ENCODE assay signal across 18 cellular contexts in the genomic region with DNA sequence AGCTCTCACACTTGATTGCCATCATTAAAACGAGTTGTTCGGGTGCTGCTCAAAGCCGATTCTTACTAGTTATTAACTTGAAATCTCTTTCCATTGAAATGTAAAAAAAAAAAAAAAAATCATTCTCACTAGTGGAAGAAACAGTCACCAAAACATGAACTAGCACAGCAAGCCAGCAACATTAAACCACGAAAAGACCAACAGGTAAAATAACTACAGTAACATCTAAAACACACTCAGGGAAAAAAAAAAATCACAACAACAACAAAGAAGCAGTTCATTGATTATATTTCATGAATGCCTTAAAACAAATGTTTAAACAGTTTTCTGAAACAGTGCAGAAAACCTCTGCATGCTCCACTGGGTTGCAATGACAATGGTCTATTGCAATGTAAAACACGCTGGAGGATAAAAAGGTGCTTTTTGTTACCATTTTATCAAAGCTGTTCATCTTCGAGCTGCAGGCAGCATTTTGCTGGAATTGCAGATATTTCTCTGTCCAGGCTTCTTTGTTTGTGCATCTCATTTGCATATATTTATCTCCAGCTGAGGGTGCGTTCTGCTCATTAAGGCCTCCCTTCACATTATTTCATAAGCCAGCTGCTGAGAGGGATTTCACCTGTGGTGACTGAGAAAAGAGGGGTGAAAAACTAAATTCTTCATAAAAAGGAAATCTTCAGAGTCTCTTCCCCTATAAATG.
DNase-seq lines count a peak whose midpoint lies in the region; ATAC-seq and TF ChIP-seq lines count a peak whose summit lies in the region.
"Had no signal": no experiment of that assay in that cellular context is flagged by ENCODE, and none has a peak within 500 bp of the region (broad histone marks: within the 10 kb centered on the region; RNA-seq: fewer than 3 reads in every experiment).

No MANE protein-coding gene starts in this region.

- H3K4me3 ChIP-seq in esophagus muscularis mucosa (peak overlapping the region in 3 of 4 donors; percentile 6 to 16 (median 8)), neural progenitor cell (no peak overlapping the region), lower leg skin (ENCODE audit: low read depth, poor library complexity, severe bottlenecking) (no peak overlapping the region), brain microvascular endothelial cell (ENCODE audit: low read depth, low read length) (no peak overlapping the region)
- H3K4me3 ChIP-seq: A549, ascending aorta, smooth muscle cell had no signal

- H3K36me3 Mint-ChIP-seq in neural progenitor cell: no peaks in the 10 kb centered on the region
- no peaks in the 10 kb centered on the region for H3K36me3 Mint-ChIP-seq in activated naive CD4-positive, alpha-beta T cell treated with anti-CD3 and anti-CD28 coated beads for 36 hours (ENCODE audit: low read depth)

- peak overlapping the region; percentile 55 for H3K27ac Mint-ChIP-seq in neural progenitor cell
- H3K27ac Mint-ChIP-seq in activated naive CD4-positive, alpha-beta T cell treated with anti-CD3 and anti-CD28 coated beads for 36 hours: no peak overlapping the region
- H3K27ac Mint-ChIP-seq: CD4-positive, alpha-beta T cell; dendritic cell treated with granulocyte-macrophage colony-stimulating factor and Interleukin-4, amounts not matched to agents 40 ng/mL and 50 ng/mL, for 4 days had no signal

- H3K4me2 ChIP-seq in neural progenitor cell: peak overlapping the region; percentile 35
- H3K4me2 ChIP-seq: A549, smooth muscle cell had no signal

- no peaks in the 10 kb centered on the region for H3K36me3 ChIP-seq in esophagus muscularis mucosa
- no peaks in the 10 kb centered on the region for H3K36me3 ChIP-seq in neural progenitor cell
- no peaks in the 10 kb centered on the region for H3K36me3 ChIP-seq in brain microvascular endothelial cell (replicated peaks)
- H3K36me3 ChIP-seq: ascending aorta had no signal

- no peaks in the 10 kb centered on the region for H3K9me3 ChIP-seq in esophagus muscularis mucosa
- H3K9me3 ChIP-seq in neural progenitor cell (ENCODE audit: low read depth): no peaks in the 10 kb centered on the region
- H3K9me3 ChIP-seq: A549, ascending aorta had no signal

- no peak for TF ChIP-seq CTCF in esophagus muscularis mucosa (IDR thresholded peaks at IDR 0.05)
- no peak for TF ChIP-seq CTCF in neural progenitor cell (IDR thresholded peaks at IDR 0.05)
- no peak for TF ChIP-seq CTCF in lower leg skin (IDR thresholded peaks at IDR 0.05)
- TF ChIP-seq CTCF in brain microvascular endothelial cell (IDR thresholded peaks at IDR 0.05; ENCODE audit: low read depth, low read length, missing control alignments): no peak

- H3K27me3 ChIP-seq in esophagus muscularis mucosa (no peaks in the 10 kb centered on the region), neural progenitor cell (no peaks in the 10 kb centered on the region), brain microvascular endothelial cell (replicated peaks) (no peaks in the 10 kb centered on the region)
- H3K27me3 ChIP-seq: ascending aorta had no signal

- no peak overlapping the region for H2AFZ ChIP-seq in neural progenitor cell (replicated peaks)

- intact Hi-C loops in esophagus muscularis mucosa (cut with DNase I) (loop anchor here (10.0 kb wide), 3 partner anchors 515 to 1145 kb away; no protein-coding TSS in a partner anchor), lower leg skin (cut with DNase I; ENCODE audit: low total_unique reads) (no loop called here)
- intact Hi-C loops in activated naive CD4-positive, alpha-beta T cell treated with anti-CD3 and anti-CD28 coated beads for 36 hours (cut with micrococcal nuclease): no loop called here

- peaks cover 2% of the 10 kb centered on the region for H3K27me3 Mint-ChIP-seq in neural progenitor cell (ENCODE audit: insufficient read depth, low read depth)
- H3K27me3 Mint-ChIP-seq in activated naive CD4-positive, alpha-beta T cell treated with anti-CD3 and anti-CD28 coated beads for 36 hours (ENCODE audit: low read depth): no peaks in the 10 kb centered on the region
- H3K27me3 Mint-ChIP-seq: CD4-positive, alpha-beta T cell; dendritic cell treated with granulocyte-macrophage colony-stimulating factor and Interleukin-4, amounts not matched to agents 40 ng/mL and 50 ng/mL, for 4 days had no signal

- peaks cover 0 to 79% (median 74%) of the 10 kb centered on the region in 4 donors for H3K4me1 ChIP-seq in esophagus muscularis mucosa
- H3K4me1 ChIP-seq in neural progenitor cell: peaks cover 33% of the 10 kb centered on the region
- H3K4me1 ChIP-seq: A549, ascending aorta had no signal

- ATAC-seq in HG03378 (IDR thresholded peaks at IDR 0.05; ENCODE audit: unreplicated experiment): no peak
- ATAC-seq: left ventricle myocardium superior had no signal

- CTCF ChIA-PET in activated naive CD4-positive, alpha-beta T cell treated with anti-CD3 and anti-CD28 coated beads for 36 hours (lab: Charles Lee): no interaction called here

- TF ChIP-seq POLR2A in esophagus muscularis mucosa (IDR thresholded peaks at IDR 0.05; ENCODE audit: low read depth) (no peak), lower leg skin (IDR thresholded peaks at IDR 0.05) (no peak)

- H3K4me1 Mint-ChIP-seq in neural progenitor cell: peaks cover 62% of the 10 kb centered on the region
- no peaks in the 10 kb centered on the region for H3K4me1 Mint-ChIP-seq in activated naive CD4-positive, alpha-beta T cell treated with anti-CD3 and anti-CD28 coated beads for 36 hours (ENCODE audit: low read depth)

- TF ChIP-seq EP300 in esophagus muscularis mucosa (IDR thresholded peaks at IDR 0.05): no peak

- no peak overlapping the region for H3K4me3 Mint-ChIP-seq in neural progenitor cell
- H3K4me3 Mint-ChIP-seq in activated naive CD4-positive, alpha-beta T cell treated with anti-CD3 and anti-CD28 coated beads for 36 hours: no peak overlapping the region
- H3K4me3 Mint-ChIP-seq: CD4-positive, alpha-beta T cell; dendritic cell treated with granulocyte-macrophage colony-stimulating factor and Interleukin-4, amounts not matched to agents 40 ng/mL and 50 ng/mL, for 4 days had no signal

- no peaks in the 10 kb centered on the region for H3K79me2 ChIP-seq in neural progenitor cell (ENCODE audit: low read depth)

- no peak overlapping the region for H3K9ac ChIP-seq in neural progenitor cell

- H3K27ac ChIP-seq in esophagus muscularis mucosa (replicated peaks in 1 of 4): peak overlapping the region; percentile 78 to 85 (median 84)
- H3K27ac ChIP-seq in neural progenitor cell: no peak overlapping the region
- no peak overlapping the region for H3K27ac ChIP-seq in brain microvascular endothelial cell
- H3K27ac ChIP-seq: A549, ascending aorta had no signal

- in situ Hi-C loops in brain microvascular endothelial cell (cut with HindIII; ENCODE audit: low pct_ligation_motif_present, low sequenced_read_pairs): no loop called here

- no peaks in the 10 kb centered on the region for H3K9me3 Mint-ChIP-seq in neural progenitor cell
- H3K9me3 Mint-ChIP-seq in activated naive CD4-positive, alpha-beta T cell treated with anti-CD3 and anti-CD28 coated beads for 36 hours: no peaks in the 10 kb centered on the region
- H3K9me3 Mint-ChIP-seq: CD4-positive, alpha-beta T cell; dendritic cell treated with granulocyte-macrophage colony-stimulating factor and Interleukin-4, amounts not matched to agents 40 ng/mL and 50 ng/mL, for 4 days had no signal

- WGBS in esophagus muscularis mucosa: 51% methylated on average over 7 of the region's 7 CpGs
- 79 to 83% methylated on average over 7 of the region's 7 CpGs for WGBS in lower leg skin, 2 donors

- no peaks in the 10 kb centered on the region for H4K20me1 ChIP-seq in neural progenitor cell (ENCODE audit: low read depth)

- DNase-seq in NCI-H345 (lab: John Stamatoyannopoulos, UW) (peak; percentile 2), NCI-H345 treated with DMSO at 0.1 percent for 48 hours (lab: John Stamatoyannopoulos, UW; ENCODE audit: unreplicated experiment) (no peak), esophagus muscularis mucosa (ENCODE audit: extremely low spot score) (no peak), neural progenitor cell (ENCODE audit: low spot score) (no peak), lower leg skin (ENCODE audit: low spot score in 2 of 2) (no peak), brain microvascular endothelial cell (no peak)
- no peak for DNase-seq in activated naive CD4-positive, alpha-beta T cell treated with anti-CD3 and anti-CD28 coated beads for 36 hours
- DNase-seq: activated CD4-positive, CD25-positive, alpha-beta regulatory T cell treated with anti-CD3 and anti-CD28 coated beads, Interleukin-2, amount 50 U/mL, for 72 hours; CD4-positive, alpha-beta T cell; left ventricle myocardium superior; NCI-H187; stimulated activated naive CD4-positive, alpha-beta T cell treated with Interleukin-2 at 50 U/mL for 16 hours; T-helper 2 cell had no signal

- H3F3A ChIP-seq in neural progenitor cell (ENCODE audit: low read depth): peaks cover 7% of the 10 kb centered on the region

Comparison
In these comparisons a context has a peak if more than half of its experiments do, and no peak if none do; other contexts are left out.
1. H3K27ac ChIP-seq: peak in esophagus muscularis mucosa (4 of 4); none in neural progenitor cell (single experiment) and brain microvascular endothelial cell (single experiment).
2. H3K4me3 ChIP-seq: peak in esophagus muscularis mucosa (3 of 4); none in neural progenitor cell (single experiment), lower leg skin (single experiment) and brain microvascular endothelial cell (single experiment).